Comparison of ENCODE assay signal across 8 cellular contexts in genomic region chr11:46912526-46913150, GRCh38. TPM values are rescaled to one million over a fixed set of nuclear protein-coding genes. Genes with fewer than 3 reads are reported as not detected.
DNase-seq lines count a peak whose midpoint lies in the region; ATAC-seq and TF ChIP-seq lines count a peak whose summit lies in the region.

No MANE protein-coding gene starts in this region.

- H3K36me3 ChIP-seq in HAP-1 (replicated peaks) (no peaks in the 10 kb centered on the region; the same call in 1 of the 2 replicates), endocrine pancreas (ENCODE audit: control insufficient read depth, insufficient read depth, low read length) (no peaks in the 10 kb centered on the region), neural progenitor cell (no peaks in the 10 kb centered on the region)

- H2AFZ ChIP-seq in neural progenitor cell (replicated peaks), result peak overlapping the region; percentile 70

- peaks cover 12% of the 10 kb centered on the region for H3K36me3 Mint-ChIP-seq in neural progenitor cell

- peaks cover 53% of the 10 kb centered on the region for H3F3A ChIP-seq in neural progenitor cell (ENCODE audit: low read depth)

- H3K27me3 ChIP-seq in HAP-1 (ENCODE audit: low read depth) (no peaks in the 10 kb centered on the region), endocrine pancreas (ENCODE audit: control insufficient read depth, insufficient read depth, low read length) (no peaks in the 10 kb centered on the region), neural progenitor cell (peaks cover 13% of the 10 kb centered on the region)

- H3K27ac Mint-ChIP-seq in neural progenitor cell, result peak overlapping the region; percentile 95

- H3K4me3 ChIP-seq in HAP-1 (peak overlapping the region; percentile 21), endocrine pancreas (ENCODE audit: control insufficient read depth, insufficient read depth, low read length) (peak overlapping the region; percentile 37), neural progenitor cell (peak overlapping the region; percentile 43)

- TF ChIP-seq CTCF in neural progenitor cell (IDR thresholded peaks at IDR 0.05), result no peak

- in situ Hi-C loops in HAP-1 (cut with MboI; ENCODE audit: low sequenced_read_pairs), result loop anchor here (10.0 kb wide), 1 partner anchor 242 kb away; no protein-coding TSS in a partner anchor

- no peak for ATAC-seq in HG03469 (IDR thresholded peaks at IDR 0.05; ENCODE audit: unreplicated experiment)

- H3K4me2 ChIP-seq in neural progenitor cell, result peak overlapping the region; percentile 81

- H3K9ac ChIP-seq in endocrine pancreas (ENCODE audit: control insufficient read depth, insufficient read depth, low read length) (peak overlapping the region; percentile 65), neural progenitor cell (no peak overlapping the region)

- peak overlapping the region; percentile 9 for H3K27ac ChIP-seq in neural progenitor cell

- no peaks in the 10 kb centered on the region for H3K9me3 ChIP-seq in HAP-1
- H3K9me3 ChIP-seq in endocrine pancreas (ENCODE audit: control insufficient read depth, low read length), result no peaks in the 10 kb centered on the region
- H3K9me3 ChIP-seq in neural progenitor cell (ENCODE audit: low read depth), result no peaks in the 10 kb centered on the region

- peaks cover 16% of the 10 kb centered on the region for H3K4me1 ChIP-seq in HAP-1
- no peaks in the 10 kb centered on the region for H3K4me1 ChIP-seq in endocrine pancreas (ENCODE audit: control insufficient read depth, insufficient read depth, low read length)
- H3K4me1 ChIP-seq in neural progenitor cell, result peaks cover 33% of the 10 kb centered on the region

- H3K4me3 Mint-ChIP-seq in neural progenitor cell, result peak overlapping the region; percentile 89

- peaks cover 20% of the 10 kb centered on the region for H4K20me1 ChIP-seq in neural progenitor cell (ENCODE audit: low read depth)

- H3K27me3 Mint-ChIP-seq in neural progenitor cell (ENCODE audit: insufficient read depth, low read depth), result peaks cover 3% of the 10 kb centered on the region

- peaks cover 69% of the 10 kb centered on the region for H3K4me1 Mint-ChIP-seq in neural progenitor cell

- DNase-seq in HAP-1 (ENCODE audit: low spot score in 2 of 2), result peak; percentile 71 to 74
- peak; percentile 75 for DNase-seq in NCI-H345 treated with DMSO at 0.1 percent for 48 hours (lab: John Stamatoyannopoulos, UW; ENCODE audit: unreplicated experiment)
- DNase-seq in neural progenitor cell (ENCODE audit: low spot score), result peak; percentile 87
- no peak for DNase-seq in cortex of kidney (lab: John Stamatoyannopoulos, UW)
- DNase-seq in H4 (ENCODE audit: low spot score), result no peak
- no peak for DNase-seq in stimulated activated CD4-positive, alpha-beta T cell treated with anti-CD3 and anti-CD28 coated beads, Interleukin-4, amount 100 ng/mL, for 1 hour

- H3K79me2 ChIP-seq in neural progenitor cell (ENCODE audit: low read depth), result peaks cover 67% of the 10 kb centered on the region

- no peaks in the 10 kb centered on the region for H3K9me3 Mint-ChIP-seq in neural progenitor cell

RNA-seq across cellular contexts. Expression of gene LRP4, which starts 5.7 kb away (rescaled TPM):
- 9.2 and 12.0 TPM in 2 replicates for total RNA-seq in neural progenitor cell (ENCODE audit: low replicate concordance)
- total RNA-seq in H4 (2014; rRNA removed; shearing (Covaris generic)), result 1.0 and 1.4 TPM in 2 replicates

RNA-seq across cellular contexts. Expression of gene CSTPP1, which starts 23.9 kb away (rescaled TPM):
- 32.7 and 51.7 TPM in 2 replicates for total RNA-seq in neural progenitor cell (ENCODE audit: low replicate concordance)
- 19.7 and 22.8 TPM in 2 replicates for total RNA-seq in H4 (2014; rRNA removed; shearing (Covaris generic))

Comparison
In these comparisons a context has a peak if more than half of its experiments do, and no peak if none do; other contexts are left out.
1. DNase-seq: peak in HAP-1 (2 of 2), NCI-H345 treated with DMSO at 0.1 percent for 48 hours (single experiment) and neural progenitor cell (single experiment); none in cortex of kidney (single experiment), H4 (single experiment) and stimulated activated CD4-positive, alpha-beta T cell treated with anti-CD3 and anti-CD28 coated beads, Interleukin-4, amount 100 ng/mL, for 1 hour (single experiment).
2. Peak in every context shown above with its lines, with median percentiles within 50 percentile points of each other: H3K4me3 ChIP-seq.